In the genomic region with DNA sequence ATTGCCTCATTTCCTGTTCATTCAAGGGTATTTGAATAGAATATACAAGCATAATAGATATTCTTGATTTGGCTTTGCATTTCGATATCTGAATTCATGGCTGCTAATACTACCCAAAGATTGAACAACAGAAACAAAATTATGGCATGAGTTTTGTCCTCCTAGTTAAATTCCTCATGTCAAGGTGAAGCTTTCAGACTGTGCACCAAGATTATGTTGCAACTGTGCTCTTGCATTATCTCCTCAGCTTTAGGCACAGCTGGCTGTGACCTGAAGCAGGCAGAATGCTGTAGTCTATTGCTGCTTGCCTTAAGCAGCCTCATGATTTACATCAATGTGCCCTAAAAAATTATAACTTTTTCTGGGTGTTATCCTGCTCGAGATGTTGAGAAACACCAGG, we compare ENCODE assay signal across 24 cellular contexts.
"Had no signal": no experiment of that assay in that cellular context is flagged by ENCODE, and none has a peak within 500 bp of the region (broad histone marks: within the 10 kb centered on the region; RNA-seq: fewer than 3 reads in every experiment).

No MANE protein-coding gene starts in this region.

- H3K79me2 ChIP-seq: hepatocyte had no signal

- H3K9me3 ChIP-seq: colonic mucosa, left lung, ovary, prostate gland, spleen, thoracic aorta had no signal

- DNase-seq: activated B cell treated with CpG ODN at 0.5 μM for 24 hours; activated CD4-positive, alpha-beta T cell treated with anti-CD3 and anti-CD28 coated beads for 36 hours; activated CD4-positive, alpha-beta T cell treated with anti-CD3 and anti-CD28 coated beads, Interleukin-2, amount 50 U/mL, for 4 hours; activated CD8-positive, alpha-beta memory T cell treated with anti-CD3 and anti-CD28 coated beads for 24 hours; activated CD8-positive, alpha-beta memory T cell treated with anti-CD3 and anti-CD28 coated beads, Interleukin-2, amount 50 U/mL, for 48 hours; activated naive CD4-positive, alpha-beta T cell treated with Interleukin-2 at 50 U/mL for 16 hours; activated naive CD8-positive, alpha-beta T cell treated with anti-CD3 and anti-CD28 coated beads, Interleukin-2, amount 10 ng/mL, durations not matched to agents 7 days and 5 days; activated T-cell treated with anti-CD3 and anti-CD28 coated beads, Interleukin-2, amount 50 U/mL, for 4 hours; amniotic stem cell; colonic mucosa; dorsolateral prefrontal cortex; effector memory CD8-positive, alpha-beta T cell; glutamatergic neuron; kidney glomerular epithelial cell; left lung; natural killer cell; ovary; spleen; stimulated activated CD4-positive, alpha-beta T cell treated with anti-CD3 and anti-CD28 coated beads, Interleukin-4, amount 100 ng/mL, for 1 hour; stimulated activated naive CD4-positive, alpha-beta T cell treated with Interleukin-2 at 50 U/mL for 16 hours; T1000 had no signal

- H2AFZ ChIP-seq: hepatocyte had no signal

- H3K27ac ChIP-seq: colonic mucosa, dorsolateral prefrontal cortex, hepatocyte, left lung, ovary, prostate gland, spleen, thoracic aorta had no signal

- H3K4me1 ChIP-seq: colonic mucosa, left lung, prostate gland, spleen had no signal

- H3K4me2 ChIP-seq: hepatocyte had no signal

- H3K4me3 ChIP-seq: colonic mucosa, dorsolateral prefrontal cortex, hepatocyte, left lung, ovary, prostate gland, spleen, thoracic aorta had no signal

- H3K36me3 ChIP-seq: colonic mucosa, left lung, ovary, prostate gland, spleen, thoracic aorta had no signal

- H3K27me3 ChIP-seq: colonic mucosa, dorsolateral prefrontal cortex, hepatocyte, left lung, ovary, spleen had no signal
